8 cellular contexts compared by ENCODE assay signal in the genomic region with DNA sequence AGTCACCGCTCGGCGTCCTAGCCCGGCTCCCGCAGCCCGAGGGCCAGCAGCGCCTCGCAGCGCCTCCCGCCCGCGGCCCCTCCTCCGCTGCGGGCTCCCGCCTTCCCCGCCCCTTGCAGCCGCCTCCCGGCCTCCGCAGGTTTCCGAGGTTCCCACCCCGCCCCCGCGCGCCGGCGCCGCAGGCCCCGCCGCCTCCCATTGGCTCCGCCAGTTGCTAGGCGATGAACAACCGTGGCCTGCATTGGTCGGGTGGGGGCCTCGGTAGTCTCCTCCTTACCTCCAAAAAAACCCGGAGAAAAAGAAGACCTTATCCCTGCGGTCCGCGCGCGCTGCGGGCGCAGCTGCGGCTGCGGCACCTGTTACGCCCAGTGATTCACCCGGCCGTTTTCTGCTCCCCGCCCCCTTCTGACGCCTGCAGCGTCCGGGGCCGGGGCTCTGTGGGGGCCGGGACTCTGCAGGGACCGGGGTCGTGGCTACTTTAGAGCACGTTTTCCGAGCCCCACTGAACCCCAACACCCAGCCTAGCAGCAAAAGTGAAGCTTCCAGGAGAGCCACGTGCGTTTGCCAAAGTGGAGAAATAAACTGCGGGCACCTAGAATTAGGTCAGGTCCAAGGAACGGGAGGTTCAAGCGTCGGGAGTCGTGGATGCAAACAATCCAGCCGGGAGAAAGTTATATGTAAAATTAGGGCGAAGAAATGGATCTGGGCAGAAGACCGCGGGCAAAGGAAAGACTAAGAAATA. TPM values are rescaled to one million over a fixed set of nuclear protein-coding genes. Genes with fewer than 3 reads are reported as not detected.
DNase-seq lines count a peak whose midpoint lies in the region; ATAC-seq and TF ChIP-seq lines count a peak whose summit lies in the region.

A gene with protein sequence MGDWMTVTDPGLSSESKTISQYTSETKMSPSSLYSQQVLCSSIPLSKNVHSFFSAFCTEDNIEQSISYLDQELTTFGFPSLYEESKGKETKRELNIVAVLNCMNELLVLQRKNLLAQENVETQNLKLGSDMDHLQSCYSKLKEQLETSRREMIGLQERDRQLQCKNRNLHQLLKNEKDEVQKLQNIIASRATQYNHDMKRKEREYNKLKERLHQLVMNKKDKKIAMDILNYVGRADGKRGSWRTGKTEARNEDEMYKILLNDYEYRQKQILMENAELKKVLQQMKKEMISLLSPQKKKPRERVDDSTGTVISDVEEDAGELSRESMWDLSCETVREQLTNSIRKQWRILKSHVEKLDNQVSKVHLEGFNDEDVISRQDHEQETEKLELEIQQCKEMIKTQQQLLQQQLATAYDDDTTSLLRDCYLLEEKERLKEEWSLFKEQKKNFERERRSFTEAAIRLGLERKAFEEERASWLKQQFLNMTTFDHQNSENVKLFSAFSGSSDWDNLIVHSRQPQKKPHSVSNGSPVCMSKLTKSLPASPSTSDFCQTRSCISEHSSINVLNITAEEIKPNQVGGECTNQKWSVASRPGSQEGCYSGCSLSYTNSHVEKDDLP (minus strand): TSS at position 65 of the 742 bp plus-strand sequence. CDS start 19,242 bp downstream, outside the sequence.

- peak; percentile 93 for ATAC-seq in HG02623 (IDR thresholded peaks at IDR 0.05; ENCODE audit: unreplicated experiment)
- peak; percentile 88 for ATAC-seq in SK-N-SH treated with all-trans-retinoic acid at 6 μM for 48 hours
- peak; percentile 91 to 94 for ATAC-seq in activated naive CD4-positive, alpha-beta T cell treated with anti-CD3 and anti-CD28 coated beads, Interleukin-2, amount 50 U/mL, for 72 hours

- no peak for TF ChIP-seq CTCF in GM10266 (IDR thresholded peaks at IDR 0.05; ENCODE audit: control insufficient read depth, insufficient read depth, low read depth, missing control alignments)

- DNase-seq in GM10266 (ENCODE audit: extremely low spot score): peak; percentile 98
- DNase-seq in NCI-H1092 treated with DMSO at 0.1 percent for 48 hours (lab: John Stamatoyannopoulos, UW): peak; percentile 95
- DNase-seq in activated naive CD4-positive, alpha-beta T cell treated with anti-CD3 and anti-CD28 coated beads, Interleukin-2, amount 50 U/mL, for 72 hours (ENCODE audit: low spot score in 2 of 2): peak; percentile 99
- peak; percentile 98 for DNase-seq in glomerular visceral epithelial cell (ENCODE audit: extremely low spot score)
- peak; percentile 96 for DNase-seq in occipital lobe (lab: John Stamatoyannopoulos, UW)

- H3K9me3 Mint-ChIP-seq in activated naive CD4-positive, alpha-beta T cell treated with anti-CD3 and anti-CD28 coated beads, Interleukin-2, amount 50 U/mL, for 72 hours: peaks cover 0 to 4% of the 10 kb centered on the region in 2 donors

- peaks cover 4 to 14% of the 10 kb centered on the region in 2 donors for H3K36me3 Mint-ChIP-seq in activated naive CD4-positive, alpha-beta T cell treated with anti-CD3 and anti-CD28 coated beads, Interleukin-2, amount 50 U/mL, for 72 hours

- H3K27ac Mint-ChIP-seq in activated naive CD4-positive, alpha-beta T cell treated with anti-CD3 and anti-CD28 coated beads, Interleukin-2, amount 50 U/mL, for 72 hours: peak within 1 kb of the TSS; percentile 89 to 99

- H3K27ac ChIP-seq in temporal lobe (ENCODE audit: low read depth, low read length): peak within 1 kb of the TSS; percentile 87

TF ChIP-seq in SK-N-SH treated with all-trans-retinoic acid at 6 μM for 48 hours, 23 proteins besides CTCF, POLR2A, EP300 and RAD21:
- TF ChIP-seq PPARA (CRISPR knock-in tag; IDR thresholded peaks at IDR 0.05; ENCODE audit: borderline replicate concordance) (no peak), SNAI2 (CRISPR knock-in tag; IDR thresholded peaks at IDR 0.05) (peak; percentile 96; the same call in 1 of the 2 replicates)

RNA-seq across cellular contexts. Expression of the gene that starts here (rescaled TPM):
- total RNA-seq in activated naive CD4-positive, alpha-beta T cell treated with anti-CD3 and anti-CD28 coated beads, Interleukin-2, amount 50 U/mL, for 72 hours: 10 to 100 TPM in 1 of 2 donors, 1 to 10 TPM in 1; 9.9 to 11.2 TPM
- total RNA-seq in occipital lobe (125 TPM), temporal lobe (45.5 TPM)

Comparison
In these comparisons a context has a peak if more than half of its experiments do, and no peak if none do; other contexts are left out.
1. Peak in every context shown above with its lines: DNase-seq, ATAC-seq and H3K27ac ChIP-seq.